Comparison of ENCODE assay signal across 1 cellular context in genomic region chr19:18251587-18252369, GRCh38.
TF ChIP-seq lines count a peak whose summit lies in the region.

No MANE protein-coding gene starts in this region.

TF ChIP-seq in GM12878, 131 proteins besides CTCF, POLR2A, EP300 and RAD21:
- TF ChIP-seq CHD1 (IDR thresholded peaks at IDR 0.05; ENCODE audit: low read depth, low read length) (no peak), SMC3 (IDR thresholded peaks at IDR 0.05; ENCODE audit: borderline replicate concordance, low read length) (peak; percentile 99), RB1 (IDR thresholded peaks at IDR 0.05; ENCODE audit: borderline replicate concordance) (peak; percentile 75; the same call in 1 of the 2 replicates), SMARCA5 (IDR thresholded peaks at IDR 0.05) (peak; percentile 95), YY1 (IDR thresholded peaks at IDR 0.05; ENCODE audit: low read depth, low read length) (peak; percentile 88)
